In the genomic region with DNA sequence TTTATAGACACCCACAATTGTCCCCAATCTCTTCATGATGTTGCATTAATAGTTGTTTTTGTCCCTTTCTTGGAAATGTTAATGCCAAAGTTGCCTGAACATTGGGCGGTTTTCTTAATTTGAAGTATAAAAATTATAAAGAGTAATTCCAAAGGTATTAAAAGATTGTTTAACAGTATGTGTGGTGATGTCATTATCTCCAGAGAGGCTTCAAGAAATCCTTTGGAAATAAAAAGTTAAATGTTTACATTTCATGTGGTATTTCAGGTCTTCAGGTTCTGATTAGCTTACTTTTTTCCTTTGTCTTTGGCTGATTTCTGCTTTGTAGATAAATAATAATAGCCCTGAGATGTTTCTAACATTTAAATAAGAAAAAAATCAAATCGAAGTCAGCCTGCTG, we compare ENCODE assay signal across 7 cellular contexts. TPM values are rescaled to one million over a fixed set of nuclear protein-coding genes. Genes with fewer than 3 reads are reported as not detected.
"Had no signal": no experiment of that assay in that cellular context is flagged by ENCODE, and none has a peak within 500 bp of the region (broad histone marks: within the 10 kb centered on the region; RNA-seq: fewer than 3 reads in every experiment).

No MANE protein-coding gene starts in this region.

- H2AFZ ChIP-seq: GM23338 had no signal

- H3K4me2 ChIP-seq: GM23338 had no signal

- FAIRE-seq: HTR-8/SVneo had no signal

- H3K27ac Mint-ChIP-seq: GM23338, HFFc6, IgD-negative memory B cell had no signal

- H3K4me1 Mint-ChIP-seq: IgD-negative memory B cell had no signal

- H3K9me3 ChIP-seq: HAP-1 had no signal

- H3K9me3 Mint-ChIP-seq: HFFc6 had no signal

- DNase-seq: KG1 had no signal

- H3K4me3 ChIP-seq: GM23338, HAP-1 had no signal

- H3K4me3 Mint-ChIP-seq: GM23338, HFFc6, IgD-negative memory B cell had no signal

- H3K27me3 Mint-ChIP-seq: IgD-negative memory B cell had no signal

- H3K36me3 ChIP-seq: HAP-1 had no signal

- H3K4me1 ChIP-seq: HAP-1 had no signal

RNA-seq across cellular contexts. Expression of a gene that starts 29.3 kb away (rescaled TPM):
- total RNA-seq: GM23338, H1, HFFc6 had no signal
- polyA plus RNA-seq: H1, IgD-negative memory B cell had no signal
